Comparison of ENCODE assay signal across 19 cellular contexts in the genomic region with DNA sequence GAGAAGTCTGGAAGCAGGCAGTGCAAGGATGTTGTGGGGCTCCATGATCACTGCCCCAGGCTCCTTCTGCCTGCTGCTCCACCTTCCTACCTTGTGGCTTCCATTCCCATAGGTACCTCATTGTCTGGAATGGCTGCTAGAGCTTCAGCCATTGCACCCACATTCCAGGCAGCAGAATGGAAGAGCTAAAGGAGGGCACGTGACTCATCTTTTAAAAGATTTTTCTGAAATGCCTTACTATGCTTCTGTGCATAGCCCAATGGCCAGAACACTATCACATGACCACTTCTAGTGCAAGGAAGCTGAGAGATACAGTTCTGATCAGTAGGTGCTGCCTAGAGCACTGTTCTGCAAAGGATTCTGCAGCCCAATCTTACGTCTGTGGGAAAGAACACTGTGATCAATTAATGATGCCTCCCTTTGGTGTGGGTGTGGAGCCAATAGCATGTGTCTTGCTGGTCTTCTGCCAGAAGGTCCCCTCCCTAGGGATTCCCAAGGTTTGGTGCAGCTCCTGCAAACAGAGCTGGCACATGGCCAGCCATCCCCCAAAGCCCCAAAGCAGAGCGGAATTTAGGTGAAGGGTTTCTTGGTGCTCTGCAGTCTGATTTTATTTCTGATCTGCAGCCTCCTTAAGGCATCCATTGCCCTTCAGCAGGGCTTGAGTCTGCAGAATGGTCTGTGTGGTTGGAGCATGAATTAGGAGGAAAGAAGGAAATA. TPM values are rescaled to one million over a fixed set of nuclear protein-coding genes. Genes with fewer than 3 reads are reported as not detected.
"Had no signal": no experiment of that assay in that cellular context is flagged by ENCODE, and none has a peak within 500 bp of the region (broad histone marks: within the 10 kb centered on the region; RNA-seq: fewer than 3 reads in every experiment).

No MANE protein-coding gene starts in this region.

- H3K4me1 ChIP-seq: colonic mucosa had no signal

- H3K9me3 Mint-ChIP-seq: activated CD8-positive, alpha-beta T cell treated with anti-CD3 and anti-CD28 coated beads for 36 hours; activated T-helper 1 cell treated with anti-CD3 and anti-CD28 coated beads, Interleukin-12 subunit alpha, Interleukin-12 subunit beta, Interleukin-2, Interleukin-4 antibody, amounts not matched to agents 30 ng/mL and 10 ng/mL and 1 ng/mL, durations not matched to agents 14 hours and 24 hours and 36 hours; naive B cell; stimulated activated naive CD8-positive, alpha-beta T cell treated with anti-CD3 and anti-CD28 coated beads, Interleukin-15, amount 100 ng/mL, for 72 hours had no signal

- ATAC-seq: activated CD8-positive, alpha-beta T cell treated with anti-CD3 and anti-CD28 coated beads for 36 hours; stimulated activated naive CD8-positive, alpha-beta T cell treated with anti-CD3 and anti-CD28 coated beads, Interleukin-15, amount 100 ng/mL, for 72 hours had no signal

- H3K27ac ChIP-seq: colonic mucosa, thoracic aorta had no signal

- H3K27me3 Mint-ChIP-seq: stimulated activated naive CD8-positive, alpha-beta T cell treated with anti-CD3 and anti-CD28 coated beads, Interleukin-15, amount 100 ng/mL, for 72 hours had no signal

- DNase-seq: activated CD4-positive, alpha-beta T cell treated with anti-CD3 and anti-CD28 coated beads for 1 hour; activated CD8-positive, alpha-beta memory T cell treated with anti-CD3 and anti-CD28 coated beads, Interleukin-2, amount 50 U/mL, for 48 hours; activated CD8-positive, alpha-beta T cell treated with anti-CD3 and anti-CD28 coated beads for 36 hours; activated naive CD4-positive, alpha-beta T cell; colonic mucosa; effector CD4-positive, alpha-beta T cell; hypothalamus; naive B cell; occipital lobe; stimulated activated CD4-positive, alpha-beta T cell treated with anti-CD3 and anti-CD28 coated beads, Interleukin-15, amount 100 ng/mL, for 24 hours; stimulated activated CD4-positive, alpha-beta T cell treated with anti-CD3 and anti-CD28 coated beads, Interleukin-4, amount 100 ng/mL, for 4 hours; stimulated activated naive CD8-positive, alpha-beta T cell treated with anti-CD3 and anti-CD28 coated beads, Interleukin-15, amount 100 ng/mL, for 72 hours had no signal

- H3K36me3 Mint-ChIP-seq: naive B cell had no signal

- H3K36me3 ChIP-seq: ascending aorta, colonic mucosa, thoracic aorta had no signal

- H3K27me3 ChIP-seq: ascending aorta, colonic mucosa had no signal

- H3K4me1 Mint-ChIP-seq: naive B cell; stimulated activated naive CD8-positive, alpha-beta T cell treated with anti-CD3 and anti-CD28 coated beads, Interleukin-15, amount 100 ng/mL, for 72 hours had no signal

- H3K4me3 Mint-ChIP-seq: activated CD8-positive, alpha-beta T cell treated with anti-CD3 and anti-CD28 coated beads for 36 hours; activated T-helper 1 cell treated with anti-CD3 and anti-CD28 coated beads, Interleukin-12 subunit alpha, Interleukin-12 subunit beta, Interleukin-2, Interleukin-4 antibody, amounts not matched to agents 30 ng/mL and 10 ng/mL and 1 ng/mL, durations not matched to agents 14 hours and 24 hours and 36 hours; stimulated activated naive CD8-positive, alpha-beta T cell treated with anti-CD3 and anti-CD28 coated beads, Interleukin-15, amount 100 ng/mL, for 72 hours had no signal

- H3K4me3 ChIP-seq: ascending aorta, colonic mucosa, lung, thoracic aorta had no signal

- H3K9me3 ChIP-seq: ascending aorta, colonic mucosa, thoracic aorta had no signal

RNA-seq across cellular contexts. Expression of a gene that starts 34.3 kb away (rescaled TPM):
- total RNA-seq: activated CD8-positive, alpha-beta T cell treated with anti-CD3 and anti-CD28 coated beads for 36 hours; activated T-helper 1 cell treated with anti-CD3 and anti-CD28 coated beads, Interleukin-12 subunit alpha, Interleukin-12 subunit beta, Interleukin-2, Interleukin-4 antibody, amounts not matched to agents 30 ng/mL and 10 ng/mL and 1 ng/mL, durations not matched to agents 14 hours and 24 hours and 36 hours; ascending aorta; colonic mucosa; fibroblast of lung; pulmonary artery endothelial cell; T-helper 2 cell treated with Interferon-gamma antibody and Interleukin-4, amounts not matched to agents 100 ng/mL and 5 ng/mL, for 36 hours had no signal
- polyA plus RNA-seq: fibroblast of lung had no signal
